ENCODE assay signal across 11 cellular contexts in the genomic region with DNA sequence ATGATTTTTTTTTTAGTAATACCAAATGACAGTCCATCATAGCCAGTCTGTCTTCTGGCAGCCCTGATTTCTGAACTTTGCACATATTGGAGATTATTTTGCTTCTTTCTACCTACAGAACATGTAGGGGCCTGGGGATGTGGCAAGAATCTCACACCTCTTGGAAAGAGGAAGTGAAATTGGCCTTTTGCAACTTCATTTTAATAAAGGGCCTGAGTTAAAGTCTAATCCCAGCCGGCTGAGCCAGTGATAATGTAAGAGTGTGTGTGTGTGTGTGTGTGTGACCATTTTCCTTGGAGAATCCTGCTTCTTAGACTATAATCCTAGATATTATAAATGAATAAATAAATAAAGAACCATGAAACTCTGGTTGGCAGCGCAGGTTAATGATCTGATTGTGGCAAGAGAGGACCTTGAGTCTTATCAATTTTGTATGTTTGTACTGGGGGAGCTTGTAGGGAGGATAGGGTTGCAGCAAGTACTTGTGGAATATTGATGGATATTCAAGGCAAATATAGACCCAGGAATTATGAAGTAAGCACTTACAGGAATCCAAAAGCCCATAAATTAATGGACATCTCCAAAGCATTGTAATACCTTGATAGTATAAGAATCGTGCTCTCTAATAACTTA.
DNase-seq lines count a peak whose midpoint lies in the region; ATAC-seq and TF ChIP-seq lines count a peak whose summit lies in the region.
"Had no signal": no experiment of that assay in that cellular context is flagged by ENCODE, and none has a peak within 500 bp of the region (broad histone marks: within the 10 kb centered on the region; RNA-seq: fewer than 3 reads in every experiment).

No MANE protein-coding gene starts in this region.

- no peak overlapping the region for H3K4me3 Mint-ChIP-seq in CD8-positive, alpha-beta memory T cell
- H3K4me3 Mint-ChIP-seq in osteocyte (ENCODE audit: unreplicated experiment), result no peak overlapping the region
- H3K4me3 Mint-ChIP-seq: endodermal cell had no signal

- H3K36me3 ChIP-seq in CD8-positive, alpha-beta memory T cell (ENCODE audit: insufficient read depth, low read length), result no peaks in the 10 kb centered on the region
- H3K36me3 ChIP-seq in left lung, result no peaks in the 10 kb centered on the region

- H3K27ac Mint-ChIP-seq in CD8-positive, alpha-beta memory T cell, result peak overlapping the region in 1 of 8 donors; percentile 47
- no peak overlapping the region for H3K27ac Mint-ChIP-seq in osteocyte (ENCODE audit: unreplicated experiment)
- H3K27ac Mint-ChIP-seq: endodermal cell had no signal

- POLR2A ChIA-PET in CD8-positive, alpha-beta memory T cell (lab: Charles Lee), result no interaction called here

- intact Hi-C loops in left lung (cut with DNase I), result no loop called here

- H3K27me3 ChIP-seq in CD8-positive, alpha-beta memory T cell (ENCODE audit: insufficient read depth, low read length, poor library complexity, severe bottlenecking), result no peaks in the 10 kb centered on the region
- H3K27me3 ChIP-seq in left lung, result no peaks in the 10 kb centered on the region

- H3K27ac ChIP-seq in CD8-positive, alpha-beta memory T cell (ENCODE audit: low read depth, low read length), result no peak overlapping the region
- no peak overlapping the region for H3K27ac ChIP-seq in left lung

- H3K4me3 ChIP-seq in CD8-positive, alpha-beta memory T cell (ENCODE audit: low read length), result no peak overlapping the region
- H3K4me3 ChIP-seq in left lung, result no peak overlapping the region

- peaks cover 36 to 63% (median 58%) of the 10 kb centered on the region in 3 donors for H3K4me1 Mint-ChIP-seq in CD8-positive, alpha-beta memory T cell
- peaks cover 15% of the 10 kb centered on the region for H3K4me1 Mint-ChIP-seq in osteocyte (ENCODE audit: unreplicated experiment)

- H3K9me3 Mint-ChIP-seq in CD8-positive, alpha-beta memory T cell, result no peaks in the 10 kb centered on the region
- H3K9me3 Mint-ChIP-seq in osteocyte (ENCODE audit: unreplicated experiment), result peaks cover 3% of the 10 kb centered on the region
- H3K9me3 Mint-ChIP-seq: endodermal cell had no signal

- H3K4me1 ChIP-seq in CD8-positive, alpha-beta memory T cell (ENCODE audit: insufficient read depth, low read length), result peaks cover 12% of the 10 kb centered on the region
- peaks cover 2 to 29% of the 10 kb centered on the region in 2 donors for H3K4me1 ChIP-seq in left lung

- ATAC-seq in GM18861 (IDR thresholded peaks at IDR 0.05; ENCODE audit: unreplicated experiment), result peak; percentile 83
- ATAC-seq in GM21737 (IDR thresholded peaks at IDR 0.05; ENCODE audit: unreplicated experiment), result peak; percentile 93
- ATAC-seq in HG03558 (IDR thresholded peaks at IDR 0.05; ENCODE audit: extremely low read depth, unreplicated experiment), result peak; percentile 70
- no peak for ATAC-seq in left lung

- peak; percentile 28 for DNase-seq in medulla oblongata (ENCODE audit: extremely low spot score)
- DNase-seq in CD8-positive, alpha-beta memory T cell, result no peak
- no peak for DNase-seq in osteocyte (ENCODE audit: extremely low spot score, unreplicated experiment)
- DNase-seq in DMS79 treated with DMSO at 0.1 percent for 48 hours (lab: John Stamatoyannopoulos, UW), result no peak
- DNase-seq in left lung, result no peak
- DNase-seq: activated CD8-positive, alpha-beta memory T cell treated with anti-CD3 and anti-CD28 coated beads, Interleukin-2, amount 50 U/mL, for 48 hours; endodermal cell; NCI-H2029 treated with DMSO at 0.1 percent for 48 hours had no signal

- peaks cover 0 to 2% of the 10 kb centered on the region in 2 donors for H3K27me3 Mint-ChIP-seq in CD8-positive, alpha-beta memory T cell
- H3K27me3 Mint-ChIP-seq in osteocyte (ENCODE audit: unreplicated experiment), result no peaks in the 10 kb centered on the region

- H3K36me3 Mint-ChIP-seq in CD8-positive, alpha-beta memory T cell, result peaks cover 0 to 8% (median 5%) of the 10 kb centered on the region in 3 donors
- no peaks in the 10 kb centered on the region for H3K36me3 Mint-ChIP-seq in osteocyte (ENCODE audit: unreplicated experiment)

- CTCF ChIA-PET in CD8-positive, alpha-beta memory T cell (lab: Charles Lee), result interaction anchor here (0.8 to 2.6 kb wide), 2 partner anchors 84 to 85 kb away, joined by 3 to 11 read pairs; no protein-coding TSS in a partner anchor

- TF ChIP-seq CTCF in osteocyte (IDR thresholded peaks at IDR 0.05), result no peak
- TF ChIP-seq CTCF in left lung (IDR thresholded peaks at IDR 0.05), result no peak

- no peaks in the 10 kb centered on the region for H3K9me3 ChIP-seq in CD8-positive, alpha-beta memory T cell (ENCODE audit: low read length)
- H3K9me3 ChIP-seq in left lung, result no peaks in the 10 kb centered on the region
